Comparison of ENCODE assay signal across 8 cellular contexts in the genomic region with DNA sequence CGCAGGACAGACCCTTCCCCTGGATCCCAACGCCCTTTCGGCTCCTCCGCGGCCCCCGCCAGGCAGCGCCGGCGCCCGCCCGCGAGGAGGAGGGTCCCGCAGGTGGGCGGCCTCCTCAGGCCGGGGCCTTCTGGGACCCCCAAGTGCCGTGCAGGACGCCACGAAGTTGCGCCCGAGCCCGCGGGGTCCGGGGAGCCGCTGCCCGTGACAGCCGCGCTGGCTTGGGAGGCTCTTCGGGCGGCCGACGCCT. TPM values are rescaled to one million over a fixed set of nuclear protein-coding genes. Genes with fewer than 3 reads are reported as not detected.
DNase-seq lines count a peak whose midpoint lies in the region; ATAC-seq and TF ChIP-seq lines count a peak whose summit lies in the region.

No MANE protein-coding gene starts in this region.

- H3K4me3 ChIP-seq in kidney epithelial cell (ENCODE audit: low read depth, low read length) = peak overlapping the region; percentile 65
- peak overlapping the region; percentile 57 to 99 (median 83) for H3K4me3 ChIP-seq in tibial nerve

- peaks cover 0 to 36% (median 20%) of the 10 kb centered on the region in 4 donors for H3K4me1 ChIP-seq in tibial nerve

- no peak for TF ChIP-seq POLR2A in tibial nerve (IDR thresholded peaks at IDR 0.05)

- H3K4me1 Mint-ChIP-seq in stimulated activated naive CD8-positive, alpha-beta T cell treated with anti-CD3 and anti-CD28 coated beads, Interleukin-15, Interleukin-2, amounts not matched to agents 100 ng/mL and 50 ng/mL, for 24 hours (ENCODE audit: low read depth) = peaks cover 70% of the 10 kb centered on the region
- peaks cover 43% of the 10 kb centered on the region for H3K4me1 Mint-ChIP-seq in activated naive CD8-positive, alpha-beta T cell (ENCODE audit: low read depth)

- H3K27me3 Mint-ChIP-seq in stimulated activated naive CD8-positive, alpha-beta T cell treated with anti-CD3 and anti-CD28 coated beads, Interleukin-15, Interleukin-2, amounts not matched to agents 100 ng/mL and 50 ng/mL, for 24 hours = no peaks in the 10 kb centered on the region
- no peaks in the 10 kb centered on the region for H3K27me3 Mint-ChIP-seq in activated naive CD8-positive, alpha-beta T cell

- no peaks in the 10 kb centered on the region for H3K9me3 ChIP-seq in tibial nerve

- H3K27me3 ChIP-seq in kidney epithelial cell (ENCODE audit: control insufficient read depth, insufficient read depth, low read length) (no peaks in the 10 kb centered on the region), tibial nerve (no peaks in the 10 kb centered on the region)

- H3K4me3 Mint-ChIP-seq in stimulated activated naive CD8-positive, alpha-beta T cell treated with anti-CD3 and anti-CD28 coated beads, Interleukin-15, Interleukin-2, amounts not matched to agents 100 ng/mL and 50 ng/mL, for 24 hours = peak overlapping the region; percentile 88
- H3K4me3 Mint-ChIP-seq in activated naive CD8-positive, alpha-beta T cell = peak overlapping the region; percentile 92

- no peak for DNase-seq in stimulated activated naive CD8-positive, alpha-beta T cell treated with anti-CD3 and anti-CD28 coated beads, Interleukin-15, Interleukin-2, amounts not matched to agents 100 U/mL and 50 U/mL, for 24 hours
- DNase-seq in kidney epithelial cell (ENCODE audit: low read depth) (no peak), tibial nerve (ENCODE audit: low spot score in 2 of 2) (no peak), HUDEP-2 (lab: John Stamatoyannopoulos, UW; ENCODE audit: unreplicated experiment in 76 of 76) (no peak), COLO829 (ENCODE audit: low spot score) (no peak), activated gamma-delta T cell treated with Interleukin-2 at 50 U/mL for 16 hours (no peak)

- peak overlapping the region; percentile 75 to 98 (median 96) for H3K27ac ChIP-seq in tibial nerve

- WGBS in tibial nerve, 2 donors = 0% methylated on average over 4 to 22 of the region's 31 CpGs

- TF ChIP-seq EP300 in tibial nerve (IDR thresholded peaks at IDR 0.05) = no peak

- ATAC-seq in stimulated activated naive CD8-positive, alpha-beta T cell treated with anti-CD3 and anti-CD28 coated beads, Interleukin-15, Interleukin-2, amounts not matched to agents 100 U/mL and 50 U/mL, for 24 hours = no peak

- no peaks in the 10 kb centered on the region for H3K9me3 Mint-ChIP-seq in stimulated activated naive CD8-positive, alpha-beta T cell treated with anti-CD3 and anti-CD28 coated beads, Interleukin-15, Interleukin-2, amounts not matched to agents 100 ng/mL and 50 ng/mL, for 24 hours
- H3K9me3 Mint-ChIP-seq in activated naive CD8-positive, alpha-beta T cell (ENCODE audit: low read depth) = no peaks in the 10 kb centered on the region

- TF ChIP-seq CTCF in kidney epithelial cell (IDR thresholded peaks at IDR 0.05; ENCODE audit: insufficient read depth, low read length, poor library complexity, severe bottlenecking) = no peak
- peak in 1 of 5 experiments; percentile 7 for TF ChIP-seq CTCF in tibial nerve (IDR thresholded peaks at IDR 0.05)

- no peak overlapping the region for H3K27ac Mint-ChIP-seq in stimulated activated naive CD8-positive, alpha-beta T cell treated with anti-CD3 and anti-CD28 coated beads, Interleukin-15, Interleukin-2, amounts not matched to agents 100 ng/mL and 50 ng/mL, for 24 hours
- H3K27ac Mint-ChIP-seq in activated naive CD8-positive, alpha-beta T cell = no peak overlapping the region

- H3K36me3 ChIP-seq in kidney epithelial cell (ENCODE audit: control insufficient read depth, insufficient read depth, low read length) = no peaks in the 10 kb centered on the region
- no peaks in the 10 kb centered on the region for H3K36me3 ChIP-seq in tibial nerve

- H3K36me3 Mint-ChIP-seq in stimulated activated naive CD8-positive, alpha-beta T cell treated with anti-CD3 and anti-CD28 coated beads, Interleukin-15, Interleukin-2, amounts not matched to agents 100 ng/mL and 50 ng/mL, for 24 hours (ENCODE audit: low read depth) = peaks cover 10% of the 10 kb centered on the region
- H3K36me3 Mint-ChIP-seq in activated naive CD8-positive, alpha-beta T cell = peaks cover under 1% of the 10 kb centered on the region

RNA-seq across cellular contexts. Expression of a gene that starts 0.5 kb away (rescaled TPM):
- total RNA-seq in kidney epithelial cell (19.6 and 28.1 TPM in 2 replicates), tibial nerve (10 to 100 TPM in 3 of 4 donors, 1 to 10 TPM in 1; 8.7 to 17.7 (median 13.5) TPM)
